Comparison of ENCODE assay signal across 14 cellular contexts in the genomic region with DNA sequence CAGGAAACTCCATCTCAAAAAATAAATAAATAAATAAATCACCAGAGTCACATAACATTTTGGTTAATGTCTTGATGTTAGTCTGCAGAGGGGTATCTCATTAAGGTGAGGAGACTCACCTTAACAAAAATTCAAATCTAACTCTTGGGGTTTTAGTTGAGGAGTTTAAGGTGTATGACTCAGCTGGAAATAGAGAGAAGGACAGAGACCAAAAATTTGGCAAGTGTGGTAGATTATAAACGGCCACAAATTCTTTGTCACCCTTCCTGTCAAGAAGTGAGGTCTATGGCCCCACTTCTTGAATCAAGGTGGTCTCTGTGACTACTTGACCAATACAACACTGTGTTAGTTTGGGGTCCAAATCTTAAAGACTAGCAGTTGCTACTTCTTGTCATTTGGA.
DNase-seq lines count a peak whose midpoint lies in the region; ATAC-seq and TF ChIP-seq lines count a peak whose summit lies in the region.
"Had no signal": no experiment of that assay in that cellular context is flagged by ENCODE, and none has a peak within 500 bp of the region (broad histone marks: within the 10 kb centered on the region; RNA-seq: fewer than 3 reads in every experiment).

No MANE protein-coding gene starts in this region.

- DNase-seq in brain microvascular endothelial cell (no peak), mesenchymal stem cell (no peak)
- no peak for DNase-seq in activated T-cell treated with anti-CD3 and anti-CD28 coated beads, Interleukin-2, amount 50 U/mL, for 48 hours
- DNase-seq: AML-193; CD4-positive, CD25-positive, alpha-beta regulatory T cell; NCI-H1436 treated with DMSO at 0.1 percent for 48 hours; NCI-H2081 treated with DMSO at 0.1 percent for 48 hours; NCI-H226; NCI-H526 had no signal

- H3K23ac ChIP-seq in mesenchymal stem cell (ENCODE audit: low read length in 2 of 2): no peak overlapping the region

- H3K9ac ChIP-seq in HUES6 (ENCODE audit: low read length): no peak overlapping the region
- no peak overlapping the region for H3K9ac ChIP-seq in mesenchymal stem cell (ENCODE audit: low read length)

- H3K9me3 ChIP-seq in HUES6 (ENCODE audit: control insufficient read depth, insufficient read depth, low read depth, low read length) (no peaks in the 10 kb centered on the region), mesenchymal stem cell (ENCODE audit: control insufficient read depth, low read length) (no peaks in the 10 kb centered on the region)

- no peak for TF ChIP-seq CTCF in brain microvascular endothelial cell (IDR thresholded peaks at IDR 0.05; ENCODE audit: low read depth, low read length, missing control alignments)

- peak overlapping the region; percentile 80 for H2BK5ac ChIP-seq in mesenchymal stem cell (ENCODE audit: low read depth, low read length, poor library complexity, severe bottlenecking)

- H4K8ac ChIP-seq in mesenchymal stem cell (ENCODE audit: low read length): no peak overlapping the region

- H2BK15ac ChIP-seq in mesenchymal stem cell (ENCODE audit: low read depth, poor library complexity, severe bottlenecking): no peak overlapping the region

- H3K79me2 ChIP-seq in ACC112 (ENCODE audit: control insufficient read depth, insufficient read depth, low read length, unreplicated experiment): no peaks in the 10 kb centered on the region

- H3K14ac ChIP-seq in mesenchymal stem cell (ENCODE audit: low read length in 2 of 2): no peak overlapping the region

- peak overlapping the region; percentile 30 for H3K4me2 ChIP-seq in mesenchymal stem cell (ENCODE audit: low read length, poor library complexity, severe bottlenecking)

- H2BK12ac ChIP-seq in mesenchymal stem cell (ENCODE audit: low read length in 2 of 2): no peak overlapping the region

- H2BK120ac ChIP-seq in mesenchymal stem cell (ENCODE audit: low read depth, low read length): no peak overlapping the region

- H3K4me3 ChIP-seq in ACC112 (ENCODE audit: low read depth, low read length) (no peak overlapping the region), HUES6 (ENCODE audit: low read depth, low read length) (no peak overlapping the region), brain microvascular endothelial cell (ENCODE audit: low read depth, low read length) (no peak overlapping the region), mesenchymal stem cell (ENCODE audit: insufficient read depth in 1 of 2, low read depth in 1 of 2, low read length in 2 of 2) (no peak overlapping the region)

- no peak overlapping the region for H2AFZ ChIP-seq in ACC112 (ENCODE audit: low read length, unreplicated experiment)
- H2AFZ ChIP-seq in mesenchymal stem cell (ENCODE audit: low read depth, low read length): no peak overlapping the region

- no peak overlapping the region for H3K18ac ChIP-seq in mesenchymal stem cell (ENCODE audit: low read depth in 1 of 2, low read length in 2 of 2)

- H3K27ac ChIP-seq in ACC112 (ENCODE audit: low read depth, low read length) (peak overlapping the region; percentile 72), HUES6 (ENCODE audit: low read depth, low read length) (peak overlapping the region; percentile 66), brain microvascular endothelial cell (peak overlapping the region; percentile 51), mesenchymal stem cell (ENCODE audit: low read length, poor library complexity, severe bottlenecking) (peak overlapping the region; percentile 97)

- no peaks in the 10 kb centered on the region for H3K36me3 ChIP-seq in ACC112 (ENCODE audit: insufficient read depth, low read length)
- H3K36me3 ChIP-seq in HUES6 (ENCODE audit: control insufficient read depth, insufficient read depth, low read length): no peaks in the 10 kb centered on the region
- H3K36me3 ChIP-seq in brain microvascular endothelial cell (replicated peaks): no peaks in the 10 kb centered on the region
- no peaks in the 10 kb centered on the region for H3K36me3 ChIP-seq in mesenchymal stem cell (ENCODE audit: control insufficient read depth in 1 of 2, insufficient read depth in 2 of 2, low read depth in 1 of 2, low read length in 2 of 2)

- no peaks in the 10 kb centered on the region for H3K27me3 ChIP-seq in ACC112 (ENCODE audit: insufficient read depth, low read length)
- H3K27me3 ChIP-seq in HUES6 (ENCODE audit: control insufficient read depth, insufficient read depth, low read length): no peaks in the 10 kb centered on the region
- H3K27me3 ChIP-seq in brain microvascular endothelial cell (replicated peaks): no peaks in the 10 kb centered on the region
- H3K27me3 ChIP-seq in mesenchymal stem cell (ENCODE audit: control insufficient read depth in 1 of 2, insufficient read depth in 1 of 2, low read length in 2 of 2): no peaks in the 10 kb centered on the region

- peak overlapping the region; percentile 95 for H2AK5ac ChIP-seq in mesenchymal stem cell (ENCODE audit: low read length, severe bottlenecking)

- no peak overlapping the region for H3K4ac ChIP-seq in mesenchymal stem cell (ENCODE audit: low read depth in 1 of 2, low read length in 2 of 2)

- ATAC-seq in HG03175 (IDR thresholded peaks at IDR 0.05; ENCODE audit: unreplicated experiment): no peak
- ATAC-seq in GM18868 (IDR thresholded peaks at IDR 0.05; ENCODE audit: unreplicated experiment): no peak
- no peak for ATAC-seq in GM19452 (IDR thresholded peaks at IDR 0.05; ENCODE audit: unreplicated experiment)

- peaks cover 63% of the 10 kb centered on the region for H3K4me1 ChIP-seq in ACC112 (ENCODE audit: control insufficient read depth, insufficient read depth, low read length, unreplicated experiment)
- H3K4me1 ChIP-seq in HUES6 (ENCODE audit: control insufficient read depth, insufficient read depth, low read length): peaks cover 28% of the 10 kb centered on the region
- H3K4me1 ChIP-seq in mesenchymal stem cell (ENCODE audit: control insufficient read depth, insufficient read depth, low read depth, low read length): peaks cover 16% of the 10 kb centered on the region

- WGBS in mesenchymal stem cell: 100% methylated on average over 1 of the region's 1 CpG

- peaks cover 8% of the 10 kb centered on the region for H3K79me1 ChIP-seq in mesenchymal stem cell (replicated peaks; ENCODE audit: low read length, poor library complexity, severe bottlenecking)

- in situ Hi-C loops in brain microvascular endothelial cell (cut with HindIII; ENCODE audit: low pct_ligation_motif_present, low sequenced_read_pairs): no loop called here

- H4K91ac ChIP-seq in mesenchymal stem cell (ENCODE audit: low read length): no peak overlapping the region
